ENCODE assay signal across 8 cellular contexts in genomic region chrX:53685711-53686110, GRCh38. TPM values are rescaled to one million over a fixed set of nuclear protein-coding genes. Genes with fewer than 3 reads are reported as not detected.
DNase-seq lines count a peak whose midpoint lies in the region; ATAC-seq and TF ChIP-seq lines count a peak whose summit lies in the region.

No MANE protein-coding gene starts in this region.

- WGBS in IMR-90 (ENCODE audit: extremely low coverage in 2 of 2, insufficient read length in 1 of 2), 2 experiments, result no CpG with 5 or more reads among the region's 4 CpGs
- 0 to 30% methylated on average over 4 of the region's 4 CpGs for WGBS in lung, 2 donors
- WGBS in aorta, 2 donors, result 2 to 34% methylated on average over 4 of the region's 4 CpGs

- no peak overlapping the region for H2AK5ac ChIP-seq in IMR-90 (ENCODE audit: low read depth, low read length)

- H3K4me2 ChIP-seq in IMR-90 (ENCODE audit: low read depth, low read length), result peak overlapping the region; percentile 80

- TF ChIP-seq RAD21 in IMR-90 (IDR thresholded peaks at IDR 0.05; ENCODE audit: low read length), result no peak

- H3K36me3 ChIP-seq in IMR-90 (ENCODE audit: control insufficient read depth, insufficient read depth, low read length) (peaks cover 2% of the 10 kb centered on the region; the same call in 1 of the 2 replicates), lung (ENCODE audit: control insufficient read depth in 2 of 2, insufficient read depth in 2 of 2, low read length in 2 of 2) (no peaks in the 10 kb centered on the region), aorta (ENCODE audit: control insufficient read depth in 1 of 2, insufficient read depth in 2 of 2, low read length in 1 of 2) (no peaks in the 10 kb centered on the region)

- ATAC-seq in IMR-90 (ENCODE audit: low read depth) (no peak), lung (ENCODE audit: insufficient read depth, low FRiP score) (no peak), aorta (ENCODE audit: low FRiP score) (no peak)

- H2BK20ac ChIP-seq in IMR-90 (ENCODE audit: low read depth, low read length), result no peak overlapping the region

- H3K56ac ChIP-seq in IMR-90 (ENCODE audit: extremely low read depth, insufficient read depth, low read length), result no peak overlapping the region; the same call in 1 of the 2 replicates

- POLR2A ChIA-PET in IMR-90 (lab: Charles Lee; ENCODE audit: unreplicated experiment), result interaction anchor here (0.6 kb wide), 1 partner anchor 302 kb away, joined by 4 read pairs; no protein-coding TSS in a partner anchor

- no peak overlapping the region for H3K14ac ChIP-seq in IMR-90 (replicated peaks; ENCODE audit: low read depth, low read length)

- H3K4me1 ChIP-seq in IMR-90 (ENCODE audit: control insufficient read depth, insufficient read depth, low read length) (no peaks in the 10 kb centered on the region), lung (ENCODE audit: control insufficient read depth in 2 of 2, insufficient read depth in 2 of 2, low read length in 2 of 2) (peaks cover 0 to 5% of the 10 kb centered on the region in 2 donors), aorta (ENCODE audit: control insufficient read depth in 1 of 2, insufficient read depth in 2 of 2, low read length in 2 of 2) (no peaks in the 10 kb centered on the region)

- H3K9ac ChIP-seq in IMR-90 (ENCODE audit: low read depth, low read length), result peak overlapping the region; percentile 91

- in situ Hi-C loops in IMR-90 (cut with MboI; ENCODE audit: low sequenced_read_pairs), result no loop called here

- H3K4me3 ChIP-seq in IMR-90 (ENCODE audit: insufficient read depth, low read depth, low read length), result peak overlapping the region; percentile 99
- peak overlapping the region; percentile 53 for H3K4me3 ChIP-seq in lung
- H3K4me3 ChIP-seq in aorta (ENCODE audit: low read length in 2 of 2), result peak overlapping the region; percentile 44 to 49

- H2BK15ac ChIP-seq in IMR-90 (ENCODE audit: low read depth, low read length), result no peak overlapping the region

- H4K91ac ChIP-seq in IMR-90 (ENCODE audit: insufficient read depth, low read depth, low read length), result no peak overlapping the region

- H3K18ac ChIP-seq in IMR-90 (ENCODE audit: low read depth, low read length), result no peak overlapping the region

- intact Hi-C loops in IMR-90 (cut with micrococcal nuclease), result loop anchor here (5.0 to 10.0 kb wide), 2 partner anchors 147 to 499 kb away; partner anchors contain the start of gene FAM120C
- intact Hi-C loops in aorta (cut with DNase I), result no loop called here

- H3K27me3 ChIP-seq in IMR-90 (ENCODE audit: control insufficient read depth, insufficient read depth, low read length) (peaks cover 2% of the 10 kb centered on the region; the same call in 1 of the 2 replicates), lung (ENCODE audit: control insufficient read depth, insufficient read depth) (peaks cover 4% of the 10 kb centered on the region), aorta (ENCODE audit: control insufficient read depth in 1 of 2, insufficient read depth in 2 of 2, low read length in 1 of 2) (no peaks in the 10 kb centered on the region)

- CTCF ChIA-PET in IMR-90 (lab: Yijun Ruan, JAX), result no interaction called here

- H4K8ac ChIP-seq in IMR-90 (ENCODE audit: low read depth in 2 of 2, low read length in 2 of 2), result no peak overlapping the region

- 0 out of 2 replicates have a peak overlapping the region, but pooled peaks have one; percentile 46 for H4K5ac ChIP-seq in IMR-90 (ENCODE audit: low read depth, low read length)

- H2BK5ac ChIP-seq in IMR-90 (ENCODE audit: low read depth, low read length, poor library complexity, severe bottlenecking), result peak overlapping the region; percentile 48

- no peaks in the 10 kb centered on the region for H3K9me1 ChIP-seq in IMR-90 (ENCODE audit: insufficient read depth, low read length)

- TF ChIP-seq POLR2A in IMR-90 (IDR thresholded peaks at IDR 0.05; ENCODE audit: low read depth, low read length), result no peak

- peak overlapping the region; percentile 91 for H2AFZ ChIP-seq in IMR-90 (replicated peaks; ENCODE audit: low read length, poor library complexity)

- peaks cover 21% of the 10 kb centered on the region for H4K20me1 ChIP-seq in IMR-90 (ENCODE audit: insufficient read depth, low read length)

- H3K9me3 ChIP-seq in IMR-90 (ENCODE audit: control insufficient read depth, insufficient read depth, low read length), result no peaks in the 10 kb centered on the region
- peaks cover 0 to 5% of the 10 kb centered on the region in 2 donors for H3K9me3 ChIP-seq in lung (ENCODE audit: control insufficient read depth in 2 of 2, insufficient read depth in 1 of 2, low read length in 1 of 2)
- H3K9me3 ChIP-seq in aorta (ENCODE audit: control insufficient read depth, low read length), result no peaks in the 10 kb centered on the region

- no peak overlapping the region for H2BK120ac ChIP-seq in IMR-90 (ENCODE audit: low read depth, low read length)

- DNase-seq in IMR-90 (peak; percentile 1), lung (ENCODE audit: low spot score) (no peak), aorta (no peak), AG08395 (ENCODE audit: low spot score) (no peak)
- DNase-seq in stimulated activated CD4-positive, alpha-beta T cell treated with anti-CD3 and anti-CD28 coated beads, Interleukin-2, amount 100 ng/mL, for 24 hours, result no peak
- DNase-seq in stimulated activated CD4-positive, alpha-beta T cell treated with anti-CD3 and anti-CD28 coated beads, Interleukin-2, amount 100 ng/mL, for 48 hours, result no peak

- no peak overlapping the region for H2AK9ac ChIP-seq in IMR-90 (replicated peaks; ENCODE audit: low read depth, low read length, poor library complexity)

- H3K4ac ChIP-seq in IMR-90 (ENCODE audit: low read depth, low read length), result no peak overlapping the region

- peak overlapping the region; percentile 40; the same call in 1 of the 2 replicates for H3K23ac ChIP-seq in IMR-90 (ENCODE audit: low read depth, low read length)

- no peaks in the 10 kb centered on the region for H3K79me1 ChIP-seq in IMR-90 (ENCODE audit: low read depth in 1 of 2, low read length in 2 of 2)

- BruUV-seq in IMR-90 (replicated peaks; lab: Mats Ljungman, UMichigan), result no TSS peak

- no peak for TF ChIP-seq CTCF in C4-2B (conservative IDR thresholded peaks at IDR 0.05)
- no peak for TF ChIP-seq CTCF in IMR-90 (conservative IDR thresholded peaks at IDR 0.05; ENCODE audit: low read depth, low read length)
- TF ChIP-seq CTCF in lung (IDR thresholded peaks at IDR 0.05; ENCODE audit: control extremely low read depth, extremely low read depth), result no peak

- dilution Hi-C loops in IMR-90 (cut with HindIII; ENCODE audit: low sequenced_read_pairs, unreplicated experiment), result no loop called here

- H3K27ac ChIP-seq in C4-2B (peak overlapping the region; percentile 92), IMR-90 (ENCODE audit: insufficient read depth, low read length) (peak overlapping the region; percentile 84), angular gyrus (ENCODE audit: low read depth, low read length) (peak overlapping the region; percentile 80), lung (ENCODE audit: low read depth in 1 of 2, low read length in 1 of 2) (peak overlapping the region; percentile 88 to 89), aorta (ENCODE audit: low read depth in 1 of 2, low read length in 2 of 2) (peak overlapping the region in 1 of 2 donors; percentile 80)

TF ChIP-seq in IMR-90, 13 proteins besides CTCF, POLR2A, EP300 and RAD21:
- TF ChIP-seq SMC3 (IDR thresholded peaks at IDR 0.05; ENCODE audit: low read depth, low read length) (no peak), MXI1 (IDR thresholded peaks at IDR 0.05; ENCODE audit: borderline replicate concordance, low read depth, low read length) (no peak), USF2 (IDR thresholded peaks at IDR 0.05; ENCODE audit: low read depth, low read length) (no peak)

RNA-seq across cellular contexts. Expression of gene HUWE1, which starts 0.8 kb away (rescaled TPM):
- 52.8 and 57.7 TPM in 2 replicates for total RNA-seq in IMR-90 (2012; rRNA removed)
- 47.6 and 49.0 TPM in 2 replicates for polyA plus RNA-seq in IMR-90 (2012; rRNA removed)
- polyA plus RNA-seq in IMR-90 (2012; cell fraction: cytosol; rRNA removed), result 23.6 and 32.5 TPM in 2 replicates
- polyA plus RNA-seq in IMR-90 (2012; cell fraction: nucleus; rRNA removed; ENCODE audit: low replicate concordance), result 78.3 and 128 TPM in 2 replicates
- total RNA-seq in lung, result 100 to 1,000 TPM; 117 to 185 TPM
- polyA plus RNA-seq in lung, result 10 to 100 TPM; 26.0 to 36.0 TPM
- total RNA-seq in aorta, result 100 to 1,000 TPM; 180 to 196 TPM
- 10 to 100 TPM; 22.5 to 39.6 TPM for polyA plus RNA-seq in aorta

Comparison
In these comparisons a context has a peak if more than half of its experiments do, and no peak if none do; other contexts are left out.
1. H3K4me3 ChIP-seq: peak in every context shown above with its lines; median percentile 99 in IMR-90; 53 in lung; 46 in aorta.